ENCODE assay signal across 8 cellular contexts in the genomic region with DNA sequence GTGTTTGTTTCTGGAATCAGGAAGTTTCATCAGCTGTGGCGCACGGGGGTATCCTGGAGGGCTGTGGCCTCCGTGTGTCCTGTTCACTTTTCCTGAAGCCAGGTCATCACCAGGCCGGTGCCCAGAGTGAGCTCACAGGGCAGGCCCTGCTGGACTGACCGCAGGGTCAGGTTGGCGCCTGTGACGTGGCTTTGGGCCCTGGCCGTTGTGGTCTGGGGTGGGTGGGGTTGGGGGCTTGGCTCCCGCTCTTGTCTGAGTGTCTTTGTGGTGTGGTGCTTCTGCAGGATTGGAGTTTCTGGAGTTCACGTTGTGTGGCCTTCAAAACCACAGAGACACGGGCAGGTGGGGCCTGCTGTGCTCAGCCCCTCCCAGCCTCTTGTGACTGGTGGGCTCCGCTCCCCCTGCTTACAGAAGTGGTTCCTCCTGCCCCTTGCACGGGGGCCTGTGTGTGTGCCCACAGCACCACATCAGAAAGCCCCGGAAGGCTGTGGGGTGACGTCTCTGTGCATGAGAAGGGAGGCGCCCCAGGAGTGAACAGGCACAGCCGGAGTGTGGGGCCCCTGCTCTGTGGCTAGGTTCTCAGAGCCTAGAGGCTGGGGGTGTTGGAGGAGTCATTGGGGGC. TPM values are rescaled to one million over a fixed set of nuclear protein-coding genes. Genes with fewer than 3 reads are reported as not detected.
DNase-seq lines count a peak whose midpoint lies in the region; ATAC-seq, FAIRE-seq and TF ChIP-seq lines count a peak whose summit lies in the region.

No MANE protein-coding gene starts in this region.

- no peak overlapping the region for H3K27ac ChIP-seq in H9 (ENCODE audit: insufficient read length, low read depth, low read length)

- no peak for FAIRE-seq in GM19239 (lab: Jason Lieb, UNC)

- no peak overlapping the region for H2BK5ac ChIP-seq in H9 (ENCODE audit: insufficient read length, low read length)

- no peak overlapping the region for H2BK20ac ChIP-seq in H9 (ENCODE audit: low read depth, low read length, poor library complexity, severe bottlenecking)

- POLR2A ChIA-PET in activated CD8-positive, alpha-beta T cell treated with anti-CD3 and anti-CD28 coated beads for 36 hours (lab: Charles Lee) = interaction anchor here (0.7 to 1.7 kb wide), 2 partner anchors 8 to 12 kb away, joined by 3 to 10 read pairs; no protein-coding TSS in a partner anchor

- no peak overlapping the region for H3K4me2 ChIP-seq in H9 (ENCODE audit: insufficient read depth, insufficient read length, low read length)

- H3K36me3 Mint-ChIP-seq in H9 (ENCODE audit: insufficient read depth in 1 of 3, low read depth in 3 of 3) (no peaks in the 10 kb centered on the region), endothelial cell (ENCODE audit: low read depth, unreplicated experiment) (peaks cover 12% of the 10 kb centered on the region), osteocyte (ENCODE audit: unreplicated experiment) (peaks cover 13% of the 10 kb centered on the region)
- H3K36me3 Mint-ChIP-seq in activated CD8-positive, alpha-beta T cell treated with anti-CD3 and anti-CD28 coated beads for 36 hours (ENCODE audit: low read depth) = no peaks in the 10 kb centered on the region

- H3K9me3 Mint-ChIP-seq in H9 (no peaks in the 10 kb centered on the region), endothelial cell (ENCODE audit: unreplicated experiment) (no peaks in the 10 kb centered on the region), osteocyte (ENCODE audit: unreplicated experiment) (peaks cover 9% of the 10 kb centered on the region)
- peaks cover 7% of the 10 kb centered on the region for H3K9me3 Mint-ChIP-seq in activated CD8-positive, alpha-beta T cell treated with anti-CD3 and anti-CD28 coated beads for 36 hours

- ATAC-seq in activated CD8-positive, alpha-beta T cell treated with anti-CD3 and anti-CD28 coated beads for 36 hours = peak; percentile 91
- no peak for ATAC-seq in HG02571 (IDR thresholded peaks at IDR 0.05; ENCODE audit: unreplicated experiment)

- no peak overlapping the region for H2AFZ ChIP-seq in H9 (ENCODE audit: low read length)

- WGBS in H9 (ENCODE audit: extremely low coverage, insufficient read length, low lambda C conversion rate) = no CpG with 5 or more reads among the region's 17 CpGs

- H3K79me2 ChIP-seq in H9 (ENCODE audit: insufficient read depth, low read length) = no peaks in the 10 kb centered on the region

- H3K4ac ChIP-seq in H9 (ENCODE audit: low read depth, low read length) = no peak overlapping the region

- no peaks in the 10 kb centered on the region for H3K79me1 ChIP-seq in H9 (ENCODE audit: insufficient read depth, low read depth, low read length, poor library complexity, severe bottlenecking)

- no peak overlapping the region for H4K8ac ChIP-seq in H9 (replicated peaks; ENCODE audit: insufficient read length, low read depth, low read length)

- H2AK5ac ChIP-seq in H9 (ENCODE audit: insufficient read length, low read length) = no peak overlapping the region

- no peak overlapping the region for H3K56ac ChIP-seq in H9 (ENCODE audit: insufficient read length, low read depth, low read length)

- intact Hi-C loops in activated CD8-positive, alpha-beta T cell treated with anti-CD3 and anti-CD28 coated beads for 36 hours (cut with micrococcal nuclease) = no loop called here

- H3K4me3 Mint-ChIP-seq in H9 (no peak overlapping the region), endothelial cell (ENCODE audit: unreplicated experiment) (peak overlapping the region; percentile 68), osteocyte (ENCODE audit: unreplicated experiment) (no peak overlapping the region)
- peak overlapping the region; percentile 62 for H3K4me3 Mint-ChIP-seq in activated CD8-positive, alpha-beta T cell treated with anti-CD3 and anti-CD28 coated beads for 36 hours

- H4K91ac ChIP-seq in H9 (ENCODE audit: insufficient read length, low read depth, low read length) = no peak overlapping the region

- peaks cover 3% of the 10 kb centered on the region for H4K20me1 ChIP-seq in H9 (ENCODE audit: control insufficient read depth, insufficient read depth, insufficient read length)

- TF ChIP-seq CTCF in H9 (conservative IDR thresholded peaks at IDR 0.05) (no peak), endothelial cell (IDR thresholded peaks at IDR 0.05; ENCODE audit: unreplicated experiment) (no peak), osteocyte (IDR thresholded peaks at IDR 0.05) (no peak)
- no peak for TF ChIP-seq CTCF in activated CD8-positive, alpha-beta T cell treated with anti-CD3 and anti-CD28 coated beads for 36 hours (IDR thresholded peaks at IDR 0.05)

- no peaks in the 10 kb centered on the region for H3K4me1 ChIP-seq in H9 (ENCODE audit: insufficient read depth, low read length)

- H3K9me3 ChIP-seq in H9 (ENCODE audit: control insufficient read depth, low read depth, low read length) = no peaks in the 10 kb centered on the region

- H3K27ac Mint-ChIP-seq in H9 (peak overlapping the region in 1 of 3 experiments; percentile 5; a peak in 1 of 7 replicates), endothelial cell (ENCODE audit: unreplicated experiment) (peak overlapping the region; percentile 69), osteocyte (ENCODE audit: unreplicated experiment) (no peak overlapping the region)
- H3K27ac Mint-ChIP-seq in activated CD8-positive, alpha-beta T cell treated with anti-CD3 and anti-CD28 coated beads for 36 hours = peak overlapping the region; percentile 82

- H2BK12ac ChIP-seq in H9 (ENCODE audit: insufficient read length, low read depth, low read length) = no peak overlapping the region

- no peak overlapping the region for H2BK120ac ChIP-seq in H9 (ENCODE audit: low read depth, low read length, poor library complexity, severe bottlenecking)

- CTCF ChIA-PET in activated CD8-positive, alpha-beta T cell treated with anti-CD3 and anti-CD28 coated beads for 36 hours (lab: Charles Lee) = interaction anchor here (1.3 kb wide), 1 partner anchor 109 kb away, joined by 3 read pairs; no protein-coding TSS in a partner anchor

- no peak overlapping the region for H4K5ac ChIP-seq in H9 (ENCODE audit: insufficient read length, low read depth, low read length)

- H3K27me3 Mint-ChIP-seq in H9 (ENCODE audit: low read depth) = peaks cover 2% of the 10 kb centered on the region; the same call in 1 of the 2 replicates
- H3K27me3 Mint-ChIP-seq in activated CD8-positive, alpha-beta T cell treated with anti-CD3 and anti-CD28 coated beads for 36 hours = peaks cover 19% of the 10 kb centered on the region
- peaks cover 4% of the 10 kb centered on the region for H3K27me3 Mint-ChIP-seq in endothelial cell (ENCODE audit: unreplicated experiment)
- no peaks in the 10 kb centered on the region for H3K27me3 Mint-ChIP-seq in osteocyte (ENCODE audit: unreplicated experiment)

- H3K9ac ChIP-seq in H9 (ENCODE audit: extremely low read depth, insufficient read length, low read length) = no peak overlapping the region

- no peak overlapping the region for H3K23ac ChIP-seq in H9 (ENCODE audit: insufficient read length, low read depth, low read length)

- peak overlapping the region; percentile 41; the same call in 1 of the 2 replicates for H3K14ac ChIP-seq in H9 (ENCODE audit: insufficient read depth, low read length)

- H2BK15ac ChIP-seq in H9 (ENCODE audit: low read depth, low read length) = no peak overlapping the region

- no peak overlapping the region for H3K18ac ChIP-seq in H9 (ENCODE audit: insufficient read length, low read depth, low read length)

- H3K27me3 ChIP-seq in H9 (ENCODE audit: insufficient read depth, low read length) = no peaks in the 10 kb centered on the region

- no peak overlapping the region for H3T11ph ChIP-seq in H9 (ENCODE audit: low read length)

- DNase-seq in H9 (no peak), endothelial cell (ENCODE audit: low spot score) (no peak), osteocyte (ENCODE audit: extremely low spot score, unreplicated experiment) (no peak), GM19239 (ENCODE audit: insufficient read length, low spot score) (no peak), DMS114 treated with DMSO at 0.1 percent for 48 hours (lab: John Stamatoyannopoulos, UW; ENCODE audit: unreplicated experiment) (no peak)
- peak; percentile 94 for DNase-seq in activated CD8-positive, alpha-beta T cell treated with anti-CD3 and anti-CD28 coated beads for 36 hours
- DNase-seq in stimulated activated CD8-positive, alpha-beta memory T cell treated with anti-CD3 and anti-CD28 coated beads, Interleukin-4, amount 100 ng/mL, for 24 hours (ENCODE audit: low read depth) = peak; percentile 61

- H3K4me1 Mint-ChIP-seq in H9 = peaks cover 43 to 64% of the 10 kb centered on the region in 2 experiments
- peaks cover 60% of the 10 kb centered on the region for H3K4me1 Mint-ChIP-seq in activated CD8-positive, alpha-beta T cell treated with anti-CD3 and anti-CD28 coated beads for 36 hours (ENCODE audit: low read depth)
- peaks cover 89% of the 10 kb centered on the region for H3K4me1 Mint-ChIP-seq in endothelial cell (ENCODE audit: unreplicated experiment)
- H3K4me1 Mint-ChIP-seq in osteocyte (ENCODE audit: unreplicated experiment) = peaks cover 15% of the 10 kb centered on the region

- H3K23me2 ChIP-seq in H9 (ENCODE audit: insufficient read length, low read depth, low read length, poor library complexity, severe bottlenecking) = no peaks in the 10 kb centered on the region

RNA-seq across cellular contexts. Expression of a gene that starts 9.5 kb away (rescaled TPM):
- total RNA-seq in H9 (2021) (14.0 and 16.9 TPM in 2 replicates), endothelial cell (ENCODE audit: unreplicated experiment) (116 TPM), osteocyte (32.5 and 35.6 TPM in 2 replicates)
- 1 to 10 TPM; 4.6 to 4.7 TPM for total RNA-seq in activated CD8-positive, alpha-beta T cell treated with anti-CD3 and anti-CD28 coated beads for 36 hours

RNA-seq across cellular contexts. Expression of a gene that starts 53.3 kb away (rescaled TPM):
- 0.83 and 0.86 TPM in 2 replicates for total RNA-seq in H9 (2021)
- total RNA-seq in activated CD8-positive, alpha-beta T cell treated with anti-CD3 and anti-CD28 coated beads for 36 hours = under 1 TPM; 0.43 TPM
- 0.97 TPM for total RNA-seq in endothelial cell (ENCODE audit: unreplicated experiment)
- total RNA-seq in osteocyte = 0.83 and 1.1 TPM in 2 replicates

Comparison
In these comparisons a context has a peak if more than half of its experiments do, and no peak if none do; other contexts are left out.
1. DNase-seq: peak in activated CD8-positive, alpha-beta T cell treated with anti-CD3 and anti-CD28 coated beads for 36 hours (single experiment) and stimulated activated CD8-positive, alpha-beta memory T cell treated with anti-CD3 and anti-CD28 coated beads, Interleukin-4, amount 100 ng/mL, for 24 hours (single experiment); none in H9 (single experiment), endothelial cell (single experiment), osteocyte (single experiment), GM19239 (single experiment) and DMS114 treated with DMSO at 0.1 percent for 48 hours (single experiment).
2. H3K4me3 Mint-ChIP-seq: peak in activated CD8-positive, alpha-beta T cell treated with anti-CD3 and anti-CD28 coated beads for 36 hours (single experiment) and endothelial cell (single experiment); none in H9 (0 of 2) and osteocyte (single experiment).